In genomic region chrX:119235872-119236598, GRCh38 we compare ENCODE assay signal across 8 cellular contexts. TPM values are rescaled to one million over a fixed set of nuclear protein-coding genes. Genes with fewer than 3 reads are reported as not detected.
A peak's percentile ranks its signal among the peaks of the same experiment; 100 is the strongest.
DNase-seq lines count a peak whose midpoint lies in the region; ATAC-seq and TF ChIP-seq lines count a peak whose summit lies in the region.

PGRMC1 (plus strand) TSS chrX:119236285; CDS start chrX:119236364, 79 bp downstream.

- 42% methylated on average over 25 of the region's 77 CpGs for WGBS in SK-N-SH (ENCODE audit: low lambda C conversion rate)

- H3K9me3 ChIP-seq in ES-I3 (ENCODE audit: control insufficient read depth, insufficient read depth, low read length) = no peaks in the 10 kb centered on the region
- H3K9me3 ChIP-seq in SK-N-SH = no peaks in the 10 kb centered on the region

- peak within 1 kb of the TSS; percentile 84 for H3K9ac ChIP-seq in ES-I3 (ENCODE audit: low read depth, low read length)
- H3K9ac ChIP-seq in SK-N-SH = peak within 1 kb of the TSS; percentile 89

- no peak for TF ChIP-seq CTCF in SK-N-SH (IDR thresholded peaks at IDR 0.05)
- no peak for TF ChIP-seq CTCF in omental fat pad (IDR thresholded peaks at IDR 0.05)

- H3K4me1 ChIP-seq in ES-I3 (ENCODE audit: insufficient read depth, low read length) (peaks cover 7% of the 10 kb centered on the region), SK-N-SH (ENCODE audit: control insufficient read depth in 1 of 2, insufficient read depth in 2 of 2, low read depth in 1 of 2, low read length in 1 of 2) (peaks cover 3% of the 10 kb centered on the region in 2 experiments; a peak in 1 of 4 replicates)

- H3K4me3 ChIP-seq in SK-N-SH (ENCODE audit: low read depth in 2 of 2, low read length in 1 of 2) = peak within 1 kb of the TSS; percentile 67 to 76

- peak within 1 kb of the TSS; percentile 55 to 69; a peak in 3 of 4 replicates for H3K27ac ChIP-seq in SK-N-SH (ENCODE audit: low read depth in 2 of 2, low read length in 1 of 2)
- peak within 1 kb of the TSS; percentile 61 for H3K27ac ChIP-seq in temporal lobe (ENCODE audit: low read depth, low read length)

- no peaks in the 10 kb centered on the region for H3K36me3 ChIP-seq in ES-I3 (ENCODE audit: insufficient read depth, low read length)
- H3K36me3 ChIP-seq in SK-N-SH (replicated peaks in 1 of 2; ENCODE audit: control insufficient read depth in 1 of 2, insufficient read depth in 2 of 2, low read length in 1 of 2) = peaks cover 0 to under 1% of the 10 kb centered on the region in 2 experiments

- peak within 1 kb of the TSS; percentile 75 for H3K4me2 ChIP-seq in SK-N-SH

- no peaks in the 10 kb centered on the region for H4K20me1 ChIP-seq in SK-N-SH (ENCODE audit: insufficient read depth)

- H3F3A ChIP-seq in SK-N-SH (replicated peaks; ENCODE audit: insufficient read depth) = peaks cover 8% of the 10 kb centered on the region

- H2AFZ ChIP-seq in SK-N-SH (ENCODE audit: low read depth) = peak within 1 kb of the TSS; percentile 58

- no peaks in the 10 kb centered on the region for H3K27me3 ChIP-seq in SK-N-SH (ENCODE audit: insufficient read depth)

- H3K9me2 ChIP-seq in SK-N-SH = no peaks in the 10 kb centered on the region

- ATAC-seq in omental fat pad (ENCODE audit: low FRiP score) = peak; percentile 89

- peaks cover 40% of the 10 kb centered on the region for H3K79me2 ChIP-seq in SK-N-SH (ENCODE audit: insufficient read depth)

- POLR2A ChIA-PET in SK-N-SH (lab: Yijun Ruan, JAX) = interaction anchor here (0.6 kb wide), 1 partner anchor 19 kb away, joined by 3 read pairs; no protein-coding TSS in a partner anchor

- CTCF ChIA-PET in SK-N-SH (lab: Yijun Ruan, JAX) = no interaction called here

- no peak for TF ChIP-seq RAD21 in SK-N-SH (IDR thresholded peaks at IDR 0.05; ENCODE audit: low read length)

- DNase-seq in H4 (ENCODE audit: low spot score) (peak; percentile 75), LoVo (ENCODE audit: low spot score) (peak; percentile 74), SK-N-SH (peak; percentile 92), glomerular endothelial cell (ENCODE audit: extremely low read depth, low read depth, low spot score) (no peak), omental fat pad (ENCODE audit: low spot score) (peak; percentile 41)
- peak; percentile 78 for DNase-seq in activated naive CD4-positive, alpha-beta T cell treated with anti-CD3 and anti-CD28 coated beads, Interleukin-2, amount 50 U/mL, for 16 hours

- no peak for TF ChIP-seq EP300 in SK-N-SH (IDR thresholded peaks at IDR 0.05; ENCODE audit: borderline replicate concordance in 1 of 2, low read depth in 1 of 2, low read length in 1 of 2)

TF ChIP-seq in SK-N-SH, 30 proteins besides CTCF, POLR2A, EP300 and RAD21:
- TF ChIP-seq GATA2 (CRISPR knock-in tag; IDR thresholded peaks at IDR 0.05) (no peak), NRF1 (IDR thresholded peaks at IDR 0.05; ENCODE audit: low read depth, low read length) (no peak), ZBTB33 (IDR thresholded peaks at IDR 0.05; ENCODE audit: borderline replicate concordance, low read depth) (no peak), MXI1 (IDR thresholded peaks at IDR 0.05; ENCODE audit: low read depth, low read length) (no peak), YY1 (IDR thresholded peaks at IDR 0.05; ENCODE audit: low read depth) (peak; percentile 79), SIN3A (IDR thresholded peaks at IDR 0.05; ENCODE audit: borderline replicate concordance, low read depth, low read length) (no peak), TEAD4 (IDR thresholded peaks at IDR 0.05; ENCODE audit: borderline replicate concordance, insufficient read depth) (no peak), PBX3 (IDR thresholded peaks at IDR 0.05) (no peak), RFX5 (IDR thresholded peaks at IDR 0.05; ENCODE audit: low read length) (no peak), TAF1 (IDR thresholded peaks at IDR 0.05; ENCODE audit: borderline replicate concordance, low read depth, low read length) (peak; percentile 88), POLR2AphosphoS5 (IDR thresholded peaks at IDR 0.05; ENCODE audit: low read depth, low read length) (peak; percentile 91), REST (IDR thresholded peaks at IDR 0.05; ENCODE audit: low read depth, low read length) (0 out of 2 replicates have a peak, but pooled peaks have one; percentile 5)
TF ChIP-seq in SK-N-SH: peak in this region for 4.

RNA-seq across cellular contexts. Expression of gene PGRMC1, which starts in this region (rescaled TPM):
- total RNA-seq in H4 (2014; rRNA removed; shearing (Covaris generic)) = 326 and 330 TPM in 2 replicates
- 65.3 and 77.6 TPM in 2 replicates for polyA plus RNA-seq in SK-N-SH (2012; rRNA removed)
- 74.8 and 85.2 TPM in 2 replicates for polyA plus RNA-seq in SK-N-SH (2012; cell fraction: cytosol; rRNA removed)
- polyA plus RNA-seq in SK-N-SH (2012; cell fraction: nucleus; rRNA removed) = 30.7 and 38.7 TPM in 2 replicates
- total RNA-seq in glomerular endothelial cell (56.4 and 57.1 TPM in 2 replicates), omental fat pad (100 to 1,000 TPM; 130 to 296 (median 178) TPM), temporal lobe (146 TPM)
